12 cellular contexts compared by ENCODE assay signal in the genomic region with DNA sequence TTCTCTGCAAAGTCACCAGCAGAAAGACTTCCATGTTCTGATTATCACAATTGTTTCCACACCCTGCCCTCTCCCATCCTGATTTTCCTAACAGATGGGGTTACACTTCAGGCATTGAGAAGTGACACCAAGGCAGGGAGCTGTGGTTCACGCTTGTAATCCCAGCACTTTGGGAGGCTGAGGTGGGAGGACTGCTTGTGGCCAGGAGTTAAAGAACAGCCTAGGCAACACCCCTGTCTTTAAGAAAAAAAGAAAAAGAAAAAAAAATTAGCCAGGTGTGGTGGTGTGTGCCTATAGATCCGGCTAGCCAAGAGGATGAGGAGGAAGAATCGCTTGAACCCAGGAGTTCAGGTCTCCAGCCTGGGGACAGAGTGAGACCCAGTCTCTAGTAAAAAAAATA. TPM values are rescaled to one million over a fixed set of nuclear protein-coding genes. Genes with fewer than 3 reads are reported as not detected.
DNase-seq lines count a peak whose midpoint lies in the region; ATAC-seq and TF ChIP-seq lines count a peak whose summit lies in the region.
"Had no signal": no experiment of that assay in that cellular context is flagged by ENCODE, and none has a peak within 500 bp of the region (broad histone marks: within the 10 kb centered on the region; RNA-seq: fewer than 3 reads in every experiment).

No MANE protein-coding gene starts in this region.

- DNase-seq in activated CD4-positive, alpha-beta T cell treated with anti-CD3 and anti-CD28 coated beads, Interleukin-2, amount 10 ng/mL, durations not matched to agents 24 days and 14 days, result no peak
- no peak for DNase-seq in activated CD4-positive, alpha-beta T cell treated with anti-CD3 and anti-CD28 coated beads, Interleukin-2, amount 50 U/mL, for 1 hour
- DNase-seq in osteoblast (ENCODE audit: insufficient read length, low spot score, missing footprints), result no peak
- no peak for DNase-seq in NCI-H82 treated with DMSO at 0.1 percent for 48 hours (lab: John Stamatoyannopoulos, UW; ENCODE audit: unreplicated experiment)
- DNase-seq in gastrocnemius medialis, result no peak
- DNase-seq: NCI-H2029 treated with DMSO at 0.1 percent for 48 hours, upper lobe of right lung had no signal

- H2AFZ ChIP-seq in OCI-LY3 (ENCODE audit: low read depth, low read length) (no peak overlapping the region), osteoblast (ENCODE audit: low read length) (no peak overlapping the region)

- intact Hi-C loops in activated CD4-positive, alpha-beta T cell treated with anti-CD3 and anti-CD28 coated beads, Interleukin-2, amount 10 ng/mL, durations not matched to agents 24 days and 14 days (cut with micrococcal nuclease), result no loop called here
- intact Hi-C loops in gastrocnemius medialis (cut with DNase I; ENCODE audit: low total_unique reads), result no loop called here

- TF ChIP-seq POLR2A in gastrocnemius medialis (IDR thresholded peaks at IDR 0.05), result no peak

- H3K36me3 Mint-ChIP-seq in activated CD4-positive, alpha-beta T cell treated with anti-CD3 and anti-CD28 coated beads, Interleukin-2, amount 10 ng/mL, durations not matched to agents 24 days and 14 days (ENCODE audit: low read depth), result peaks cover 75% of the 10 kb centered on the region
- H3K36me3 Mint-ChIP-seq in brain, result peaks cover 32% of the 10 kb centered on the region

- H3K79me2 ChIP-seq in OCI-LY3 (ENCODE audit: low read length) (peaks cover 100% of the 10 kb centered on the region), osteoblast (ENCODE audit: insufficient read depth, low read length) (peaks cover 100% of the 10 kb centered on the region)

- H3K9me3 Mint-ChIP-seq in activated CD4-positive, alpha-beta T cell treated with anti-CD3 and anti-CD28 coated beads, Interleukin-2, amount 10 ng/mL, durations not matched to agents 24 days and 14 days, result no peaks in the 10 kb centered on the region
- peaks cover 0 to 4% (median 0%) of the 10 kb centered on the region in 5 experiments for H3K9me3 Mint-ChIP-seq in brain

- H3K4me3 ChIP-seq in OCI-LY3 (ENCODE audit: low read length), result no peak overlapping the region
- no peak overlapping the region for H3K4me3 ChIP-seq in osteoblast (ENCODE audit: insufficient read depth, low read length)
- no peak overlapping the region for H3K4me3 ChIP-seq in gastrocnemius medialis
- H3K4me3 ChIP-seq: upper lobe of right lung had no signal

- ATAC-seq in HG02763 (IDR thresholded peaks at IDR 0.05; ENCODE audit: unreplicated experiment) (no peak), gastrocnemius medialis (no peak)
- ATAC-seq: SK-N-SH treated with all-trans-retinoic acid at 6 μM for 48 hours, upper lobe of right lung had no signal

- peak overlapping the region; percentile 86 for H3K4me3 Mint-ChIP-seq in activated CD4-positive, alpha-beta T cell treated with anti-CD3 and anti-CD28 coated beads, Interleukin-2, amount 10 ng/mL, durations not matched to agents 24 days and 14 days
- H3K4me3 Mint-ChIP-seq in brain, result peak overlapping the region in 4 of 5 experiments; percentile 42 to 100 (median 46)

- H3K9ac ChIP-seq in OCI-LY3 (ENCODE audit: low read length), result no peak overlapping the region

- H3K27ac ChIP-seq in OCI-LY3 (ENCODE audit: low read length) (no peak overlapping the region), osteoblast (ENCODE audit: low read depth, low read length) (peak overlapping the region; percentile 21), gastrocnemius medialis (no peak overlapping the region)
- H3K27ac ChIP-seq: neutrophil, upper lobe of right lung had no signal

- H3K4me1 ChIP-seq in OCI-LY3 (ENCODE audit: low read length) (peaks cover 30% of the 10 kb centered on the region), osteoblast (ENCODE audit: insufficient read depth, low read length) (peaks cover 57% of the 10 kb centered on the region), gastrocnemius medialis (peaks cover 67% of the 10 kb centered on the region in 2 donors)

- H3K36me3 ChIP-seq in OCI-LY3 (replicated peaks; ENCODE audit: low read depth, low read length) (peaks cover 53% of the 10 kb centered on the region), osteoblast (ENCODE audit: insufficient read depth, low read length) (no peaks in the 10 kb centered on the region), gastrocnemius medialis (no peaks in the 10 kb centered on the region)

- TF ChIP-seq CTCF in OCI-LY3 (IDR thresholded peaks at IDR 0.05; ENCODE audit: low read depth, low read length), result no peak
- TF ChIP-seq CTCF in brain (conservative IDR thresholded peaks at IDR 0.05), result no peak
- TF ChIP-seq CTCF in osteoblast (IDR thresholded peaks at IDR 0.05; ENCODE audit: extremely low read depth, low read depth, low read length), result no peak
- no peak for TF ChIP-seq CTCF in gastrocnemius medialis (IDR thresholded peaks at IDR 0.05 in 4 of 5, conservative IDR thresholded peaks at IDR 0.05 in 1 of 5)

- H4K20me1 ChIP-seq in OCI-LY3 (ENCODE audit: insufficient read depth, low read length), result peaks cover 95% of the 10 kb centered on the region
- H4K20me1 ChIP-seq in osteoblast (ENCODE audit: insufficient read depth, low read length), result peaks cover 81% of the 10 kb centered on the region

- H3K27me3 ChIP-seq in OCI-LY3 (ENCODE audit: low read depth, low read length) (no peaks in the 10 kb centered on the region), osteoblast (ENCODE audit: insufficient read depth, low read length) (no peaks in the 10 kb centered on the region), gastrocnemius medialis (no peaks in the 10 kb centered on the region)
- H3K27me3 ChIP-seq: neutrophil, upper lobe of right lung had no signal

- H3K4me1 Mint-ChIP-seq in activated CD4-positive, alpha-beta T cell treated with anti-CD3 and anti-CD28 coated beads, Interleukin-2, amount 10 ng/mL, durations not matched to agents 24 days and 14 days, result peaks cover 56% of the 10 kb centered on the region
- H3K4me1 Mint-ChIP-seq in brain, result peaks cover 75% of the 10 kb centered on the region

- H3K9me3 ChIP-seq in OCI-LY3 (ENCODE audit: insufficient read depth, low read length) (no peaks in the 10 kb centered on the region), osteoblast (ENCODE audit: low read depth, low read length) (no peaks in the 10 kb centered on the region), gastrocnemius medialis (no peaks in the 10 kb centered on the region)
- H3K9me3 ChIP-seq: neutrophil, upper lobe of right lung had no signal

- peak overlapping the region; percentile 95 for H3K4me2 ChIP-seq in OCI-LY3 (ENCODE audit: low read length)
- H3K4me2 ChIP-seq in osteoblast (ENCODE audit: insufficient read depth, low read length), result peak overlapping the region; percentile 4

- peak overlapping the region; percentile 77 for H3K27ac Mint-ChIP-seq in activated CD4-positive, alpha-beta T cell treated with anti-CD3 and anti-CD28 coated beads, Interleukin-2, amount 10 ng/mL, durations not matched to agents 24 days and 14 days
- peak overlapping the region in 3 of 5 experiments; percentile 37 to 75 (median 38) for H3K27ac Mint-ChIP-seq in brain

- in situ Hi-C loops in gastrocnemius medialis (cut with MboI; ENCODE audit: low sequenced_read_pairs in 4 of 4), result no loop called here

- H3K27me3 Mint-ChIP-seq in activated CD4-positive, alpha-beta T cell treated with anti-CD3 and anti-CD28 coated beads, Interleukin-2, amount 10 ng/mL, durations not matched to agents 24 days and 14 days, result no peaks in the 10 kb centered on the region
- peaks cover 8% of the 10 kb centered on the region for H3K27me3 Mint-ChIP-seq in brain

RNA-seq across cellular contexts. Expression of a gene that starts 5.2 kb away (rescaled TPM):
- total RNA-seq in activated CD4-positive, alpha-beta T cell treated with anti-CD3 and anti-CD28 coated beads, Interleukin-2, amount 10 ng/mL, durations not matched to agents 24 days and 14 days, result 459 and 489 TPM in 2 replicates
- polyA plus RNA-seq in brain (ENCODE audit: insufficient read depth, low read depth, low replicate concordance), result 65.4 TPM
- total RNA-seq in osteoblast, result 107 and 114 TPM in 2 replicates
- total RNA-seq in gastrocnemius medialis, result 100 to 1,000 TPM in 3 of 4 donors, 10 to 100 TPM in 1; 96.4 to 226 (median 154) TPM

RNA-seq across cellular contexts. Expression of a gene that starts 48.6 kb away (rescaled TPM):
- 17.9 and 18.0 TPM in 2 replicates for total RNA-seq in activated CD4-positive, alpha-beta T cell treated with anti-CD3 and anti-CD28 coated beads, Interleukin-2, amount 10 ng/mL, durations not matched to agents 24 days and 14 days
- 7.7 TPM for polyA plus RNA-seq in brain (ENCODE audit: insufficient read depth, low read depth, low replicate concordance)
- total RNA-seq in osteoblast (2.1 and 2.9 TPM in 2 replicates), gastrocnemius medialis (1 to 10 TPM; 4.6 to 8.1 (median 5.8) TPM)
